1 cellular context compared by ENCODE assay signal in the genomic region with DNA sequence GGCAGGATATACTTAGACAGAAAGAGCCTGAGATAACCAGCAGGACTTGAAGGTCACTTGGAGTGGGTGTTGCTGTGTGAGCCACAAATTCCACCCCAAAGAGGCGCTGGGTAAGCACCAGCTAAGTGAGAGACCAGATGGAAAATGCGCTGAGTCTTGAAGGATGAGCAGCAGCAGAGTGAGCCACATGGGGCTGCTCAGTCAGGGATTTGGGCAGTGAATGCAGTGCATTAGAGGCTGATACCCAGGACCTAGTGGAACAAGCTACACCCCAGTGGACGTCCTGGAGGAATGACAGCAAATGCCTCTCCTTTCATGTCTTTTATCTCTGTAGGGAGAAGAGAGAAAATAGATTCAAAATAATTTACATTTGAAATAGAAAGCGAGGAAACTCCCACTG.
TF ChIP-seq lines count a peak whose summit lies in the region.

No MANE protein-coding gene starts in this region.

TF ChIP-seq in GM23338, 12 proteins besides CTCF, POLR2A, EP300 and RAD21 (continued from another document):
- TF ChIP-seq, protein P1, sequence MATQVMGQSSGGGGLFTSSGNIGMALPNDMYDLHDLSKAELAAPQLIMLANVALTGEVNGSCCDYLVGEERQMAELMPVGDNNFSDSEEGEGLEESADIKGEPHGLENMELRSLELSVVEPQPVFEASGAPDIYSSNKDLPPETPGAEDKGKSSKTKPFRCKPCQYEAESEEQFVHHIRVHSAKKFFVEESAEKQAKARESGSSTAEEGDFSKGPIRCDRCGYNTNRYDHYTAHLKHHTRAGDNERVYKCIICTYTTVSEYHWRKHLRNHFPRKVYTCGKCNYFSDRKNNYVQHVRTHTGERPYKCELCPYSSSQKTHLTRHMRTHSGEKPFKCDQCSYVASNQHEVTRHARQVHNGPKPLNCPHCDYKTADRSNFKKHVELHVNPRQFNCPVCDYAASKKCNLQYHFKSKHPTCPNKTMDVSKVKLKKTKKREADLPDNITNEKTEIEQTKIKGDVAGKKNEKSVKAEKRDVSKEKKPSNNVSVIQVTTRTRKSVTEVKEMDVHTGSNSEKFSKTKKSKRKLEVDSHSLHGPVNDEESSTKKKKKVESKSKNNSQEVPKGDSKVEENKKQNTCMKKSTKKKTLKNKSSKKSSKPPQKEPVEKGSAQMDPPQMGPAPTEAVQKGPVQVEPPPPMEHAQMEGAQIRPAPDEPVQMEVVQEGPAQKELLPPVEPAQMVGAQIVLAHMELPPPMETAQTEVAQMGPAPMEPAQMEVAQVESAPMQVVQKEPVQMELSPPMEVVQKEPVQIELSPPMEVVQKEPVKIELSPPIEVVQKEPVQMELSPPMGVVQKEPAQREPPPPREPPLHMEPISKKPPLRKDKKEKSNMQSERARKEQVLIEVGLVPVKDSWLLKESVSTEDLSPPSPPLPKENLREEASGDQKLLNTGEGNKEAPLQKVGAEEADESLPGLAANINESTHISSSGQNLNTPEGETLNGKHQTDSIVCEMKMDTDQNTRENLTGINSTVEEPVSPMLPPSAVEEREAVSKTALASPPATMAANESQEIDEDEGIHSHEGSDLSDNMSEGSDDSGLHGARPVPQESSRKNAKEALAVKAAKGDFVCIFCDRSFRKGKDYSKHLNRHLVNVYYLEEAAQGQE (IDR thresholded peaks at IDR 0.05; ENCODE audit: unreplicated experiment) = no peak
- no peak for TF ChIP-seq JUNB (IDR thresholded peaks at IDR 0.05; ENCODE audit: unreplicated experiment)
- TF ChIP-seq, protein P2, sequence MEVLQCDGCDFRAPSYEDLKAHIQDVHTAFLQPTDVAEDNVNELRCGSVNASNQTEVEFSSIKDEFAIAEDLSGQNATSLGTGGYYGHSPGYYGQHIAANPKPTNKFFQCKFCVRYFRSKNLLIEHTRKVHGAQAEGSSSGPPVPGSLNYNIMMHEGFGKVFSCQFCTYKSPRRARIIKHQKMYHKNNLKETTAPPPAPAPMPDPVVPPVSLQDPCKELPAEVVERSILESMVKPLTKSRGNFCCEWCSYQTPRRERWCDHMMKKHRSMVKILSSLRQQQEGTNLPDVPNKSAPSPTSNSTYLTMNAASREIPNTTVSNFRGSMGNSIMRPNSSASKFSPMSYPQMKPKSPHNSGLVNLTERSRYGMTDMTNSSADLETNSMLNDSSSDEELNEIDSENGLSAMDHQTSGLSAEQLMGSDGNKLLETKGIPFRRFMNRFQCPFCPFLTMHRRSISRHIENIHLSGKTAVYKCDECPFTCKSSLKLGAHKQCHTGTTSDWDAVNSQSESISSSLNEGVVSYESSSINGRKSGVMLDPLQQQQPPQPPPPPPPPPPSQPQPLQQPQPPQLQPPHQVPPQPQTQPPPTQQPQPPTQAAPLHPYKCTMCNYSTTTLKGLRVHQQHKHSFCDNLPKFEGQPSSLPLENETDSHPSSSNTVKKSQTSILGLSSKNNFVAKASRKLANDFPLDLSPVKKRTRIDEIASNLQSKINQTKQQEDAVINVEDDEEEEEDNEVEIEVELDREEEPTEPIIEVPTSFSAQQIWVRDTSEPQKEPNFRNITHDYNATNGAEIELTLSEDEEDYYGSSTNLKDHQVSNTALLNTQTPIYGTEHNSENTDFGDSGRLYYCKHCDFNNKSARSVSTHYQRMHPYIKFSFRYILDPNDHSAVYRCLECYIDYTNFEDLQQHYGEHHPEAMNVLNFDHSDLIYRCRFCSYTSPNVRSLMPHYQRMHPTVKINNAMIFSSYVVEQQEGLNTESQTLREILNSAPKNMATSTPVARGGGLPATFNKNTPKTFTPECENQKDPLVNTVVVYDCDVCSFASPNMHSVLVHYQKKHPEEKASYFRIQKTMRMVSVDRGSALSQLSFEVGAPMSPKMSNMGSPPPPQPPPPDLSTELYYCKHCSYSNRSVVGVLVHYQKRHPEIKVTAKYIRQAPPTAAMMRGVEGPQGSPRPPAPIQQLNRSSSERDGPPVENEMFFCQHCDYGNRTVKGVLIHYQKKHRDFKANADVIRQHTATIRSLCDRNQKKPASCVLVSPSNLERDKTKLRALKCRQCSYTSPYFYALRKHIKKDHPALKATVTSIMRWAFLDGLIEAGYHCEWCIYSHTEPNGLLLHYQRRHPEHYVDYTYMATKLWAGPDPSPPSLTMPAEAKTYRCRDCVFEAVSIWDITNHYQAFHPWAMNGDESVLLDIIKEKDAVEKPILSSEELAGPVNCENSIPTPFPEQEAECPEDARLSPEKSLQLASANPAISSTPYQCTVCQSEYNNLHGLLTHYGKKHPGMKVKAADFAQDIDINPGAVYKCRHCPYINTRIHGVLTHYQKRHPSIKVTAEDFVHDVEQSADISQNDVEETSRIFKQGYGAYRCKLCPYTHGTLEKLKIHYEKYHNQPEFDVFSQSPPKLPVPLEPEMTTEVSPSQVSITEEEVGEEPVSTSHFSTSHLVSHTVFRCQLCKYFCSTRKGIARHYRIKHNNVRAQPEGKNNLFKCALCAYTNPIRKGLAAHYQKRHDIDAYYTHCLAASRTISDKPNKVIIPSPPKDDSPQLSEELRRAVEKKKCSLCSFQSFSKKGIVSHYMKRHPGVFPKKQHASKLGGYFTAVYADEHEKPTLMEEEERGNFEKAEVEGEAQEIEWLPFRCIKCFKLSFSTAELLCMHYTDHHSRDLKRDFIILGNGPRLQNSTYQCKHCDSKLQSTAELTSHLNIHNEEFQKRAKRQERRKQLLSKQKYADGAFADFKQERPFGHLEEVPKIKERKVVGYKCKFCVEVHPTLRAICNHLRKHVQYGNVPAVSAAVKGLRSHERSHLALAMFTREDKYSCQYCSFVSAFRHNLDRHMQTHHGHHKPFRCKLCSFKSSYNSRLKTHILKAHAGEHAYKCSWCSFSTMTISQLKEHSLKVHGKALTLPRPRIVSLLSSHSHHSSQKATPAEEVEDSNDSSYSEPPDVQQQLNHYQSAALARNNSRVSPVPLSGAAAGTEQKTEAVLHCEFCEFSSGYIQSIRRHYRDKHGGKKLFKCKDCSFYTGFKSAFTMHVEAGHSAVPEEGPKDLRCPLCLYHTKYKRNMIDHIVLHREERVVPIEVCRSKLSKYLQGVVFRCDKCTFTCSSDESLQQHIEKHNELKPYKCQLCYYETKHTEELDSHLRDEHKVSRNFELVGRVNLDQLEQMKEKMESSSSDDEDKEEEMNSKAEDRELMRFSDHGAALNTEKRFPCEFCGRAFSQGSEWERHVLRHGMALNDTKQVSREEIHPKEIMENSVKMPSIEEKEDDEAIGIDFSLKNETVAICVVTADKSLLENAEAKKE (CRISPR knock-in tag; IDR thresholded peaks at IDR 0.05) = no peak
- TF ChIP-seq CREB1 (CRISPR knock-in tag; IDR thresholded peaks at IDR 0.05; ENCODE audit: low read depth) = no peak
- TF ChIP-seq NANOG (IDR thresholded peaks at IDR 0.05; ENCODE audit: borderline replicate concordance) = no peak
- no peak for TF ChIP-seq EZH2phosphoT487 (IDR thresholded peaks at IDR 0.05; ENCODE audit: unreplicated experiment)
